19 cellular contexts compared by ENCODE assay signal in the genomic region with DNA sequence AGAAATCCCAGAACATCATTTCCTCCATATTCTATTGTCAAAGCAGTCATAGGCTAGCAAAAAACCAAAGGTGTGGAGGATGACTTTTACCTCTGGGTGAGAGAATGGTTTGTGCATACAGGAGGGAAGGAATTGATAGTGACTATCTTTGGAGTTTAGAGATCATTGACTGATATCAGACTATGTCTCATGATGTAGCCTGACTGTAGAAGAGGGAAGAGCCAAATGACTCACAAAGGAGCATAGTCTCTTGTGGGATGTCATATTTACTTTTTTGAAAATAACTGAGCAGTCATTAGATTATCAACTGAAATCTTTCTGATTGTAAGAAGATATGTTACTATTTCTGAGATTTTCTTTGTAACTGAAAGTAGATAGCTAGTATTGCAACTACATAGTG.
DNase-seq lines count a peak whose midpoint lies in the region; ATAC-seq and TF ChIP-seq lines count a peak whose summit lies in the region.
"Had no signal": no experiment of that assay in that cellular context is flagged by ENCODE, and none has a peak within 500 bp of the region (broad histone marks: within the 10 kb centered on the region; RNA-seq: fewer than 3 reads in every experiment).

No MANE protein-coding gene starts in this region.

- H3K27me3 ChIP-seq in foreskin keratinocyte, result no peaks in the 10 kb centered on the region
- H3K27me3 ChIP-seq: BE2C had no signal

- H3K4me3 ChIP-seq in epithelial cell of esophagus (ENCODE audit: low read length), result no peak overlapping the region
- H3K4me3 ChIP-seq: K562 had no signal

- DNase-seq in AG08395 (ENCODE audit: low spot score), result peak; percentile 15
- DNase-seq in GM03348 (ENCODE audit: low spot score), result peak; percentile 11
- peak; percentile 15 for DNase-seq in epithelial cell of esophagus (ENCODE audit: low read depth)
- peak; percentile 4 to 35 for DNase-seq in foreskin keratinocyte
- no peak for DNase-seq in central memory CD4-positive, alpha-beta T cell
- DNase-seq in activated naive CD4-positive, alpha-beta T cell treated with anti-CD3 and anti-CD28 coated beads, Interleukin-2, amount 50 U/mL, for 16 hours, result no peak
- no peak for DNase-seq in NCI-H524 treated with DMSO at 0.1 percent for 48 hours (lab: John Stamatoyannopoulos, UW)
- DNase-seq in stimulated activated naive CD4-positive, alpha-beta T cell (lab: John Stamatoyannopoulos, UW), result no peak
- DNase-seq: 8988T; BE2C; C1 segment of cervical spinal cord; CD4-positive, CD25-positive, alpha-beta regulatory T cell; DMS153; DMS79; GDM1; GOT3; H7; IMR-90 had no signal

- peak; percentile 79 for ATAC-seq in foreskin keratinocyte
- ATAC-seq: K562 had no signal

- TF ChIP-seq CTCF in epithelial cell of esophagus (IDR thresholded peaks at IDR 0.05; ENCODE audit: insufficient read depth, low read depth, low read length, missing control alignments) (no peak), foreskin keratinocyte (conservative IDR thresholded peaks at IDR 0.05) (no peak)

- H3K27ac ChIP-seq in foreskin keratinocyte, result no peak overlapping the region

- H3K4me1 ChIP-seq in foreskin keratinocyte, result no peaks in the 10 kb centered on the region
- H3K4me1 ChIP-seq: BE2C had no signal

Comparison
In these comparisons a context has a peak if more than half of its experiments do, and no peak if none do; other contexts are left out.
1. DNase-seq: peak in AG08395 (single experiment), GM03348 (single experiment), epithelial cell of esophagus (single experiment) and foreskin keratinocyte (2 of 2); none in central memory CD4-positive, alpha-beta T cell (single experiment), activated naive CD4-positive, alpha-beta T cell treated with anti-CD3 and anti-CD28 coated beads, Interleukin-2, amount 50 U/mL, for 16 hours (single experiment), NCI-H524 treated with DMSO at 0.1 percent for 48 hours (single experiment) and stimulated activated naive CD4-positive, alpha-beta T cell (0 of 6).